Comparison of ENCODE assay signal across 13 cellular contexts in the genomic region with DNA sequence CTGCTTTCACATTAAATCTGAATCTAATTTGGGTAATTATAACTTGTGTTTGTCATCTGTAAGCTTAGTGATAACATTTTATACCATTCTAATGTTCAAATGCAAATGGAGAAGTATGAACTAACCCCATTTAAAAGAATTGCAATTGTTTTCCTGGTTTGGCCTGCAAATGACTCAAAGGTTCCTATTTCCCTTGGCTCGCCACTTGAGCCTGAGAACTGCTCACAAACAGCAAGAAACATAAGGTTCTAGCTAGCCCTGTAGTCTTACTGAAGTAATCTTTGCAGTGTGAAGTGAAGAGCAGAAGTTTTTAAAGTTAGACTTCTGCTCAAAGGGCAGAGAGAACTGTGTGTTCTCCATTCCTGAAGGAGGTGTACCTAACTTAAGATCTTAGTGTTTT.
"Had no signal": no experiment of that assay in that cellular context is flagged by ENCODE, and none has a peak within 500 bp of the region (broad histone marks: within the 10 kb centered on the region; RNA-seq: fewer than 3 reads in every experiment).

No MANE protein-coding gene starts in this region.

- H3K27ac Mint-ChIP-seq: activated naive CD4-positive, alpha-beta T cell treated with anti-CD3 and anti-CD28 coated beads for 36 hours; naive B cell; stimulated activated naive B cell treated with anti-CD40 and anti-IgM and Interleukin-4, amounts not matched to agents 10 μg/mL and 1 μg/mL and 100 μg/mL, for 72 hours had no signal

- H3K4me3 Mint-ChIP-seq: activated naive CD4-positive, alpha-beta T cell treated with anti-CD3 and anti-CD28 coated beads for 36 hours; naive B cell; stimulated activated naive B cell treated with anti-CD40 and anti-IgM and Interleukin-4, amounts not matched to agents 10 μg/mL and 1 μg/mL and 100 μg/mL, for 72 hours had no signal

- DNase-seq: activated CD4-positive, alpha-beta T cell treated with anti-CD3 and anti-CD28 coated beads, Interleukin-2, amount 50 U/mL, for 4 hours; activated naive CD4-positive, alpha-beta T cell treated with anti-CD3 and anti-CD28 coated beads for 36 hours; amniotic stem cell; colonic mucosa; effector CD8-positive, alpha-beta T cell; hippocampal formation; lower lobe of right lung; naive B cell; right cardiac atrium; SIG-M5; stimulated activated naive B cell treated with anti-CD40 and anti-IgM and Interleukin-4, amounts not matched to agents 10 μg/mL and 1 μg/mL and 100 μg/mL, for 72 hours; T-helper 2 cell had no signal

- H3K4me3 ChIP-seq: colonic mucosa, lower lobe of right lung had no signal

- H3K27me3 Mint-ChIP-seq: naive B cell; stimulated activated naive B cell treated with anti-CD40 and anti-IgM and Interleukin-4, amounts not matched to agents 10 μg/mL and 1 μg/mL and 100 μg/mL, for 72 hours had no signal

- ATAC-seq: activated CD4-positive, CD25-positive, alpha-beta regulatory T cell treated with anti-CD3 and anti-CD28 coated beads, Interleukin-2, amount 50 U/mL, for 24 hours; lower lobe of right lung; stimulated activated naive B cell treated with anti-CD40 and anti-IgM and Interleukin-4, amounts not matched to agents 10 μg/mL and 1 μg/mL and 100 μg/mL, for 72 hours had no signal

- H3K9me3 Mint-ChIP-seq: activated naive CD4-positive, alpha-beta T cell treated with anti-CD3 and anti-CD28 coated beads for 36 hours; stimulated activated naive B cell treated with anti-CD40 and anti-IgM and Interleukin-4, amounts not matched to agents 10 μg/mL and 1 μg/mL and 100 μg/mL, for 72 hours had no signal

- H3K4me1 Mint-ChIP-seq: naive B cell; stimulated activated naive B cell treated with anti-CD40 and anti-IgM and Interleukin-4, amounts not matched to agents 10 μg/mL and 1 μg/mL and 100 μg/mL, for 72 hours had no signal
